In genomic region chr5:55143624-55144023, GRCh38 we compare ENCODE assay signal across 32 cellular contexts. TPM values are rescaled to one million over a fixed set of nuclear protein-coding genes. Genes with fewer than 3 reads are reported as not detected.
"Had no signal": no experiment of that assay in that cellular context is flagged by ENCODE, and none has a peak within 500 bp of the region (broad histone marks: within the 10 kb centered on the region; RNA-seq: fewer than 3 reads in every experiment).

No MANE protein-coding gene starts in this region.

- H3K9me3 ChIP-seq: heart left ventricle, left lung, ovary, prostate gland, sigmoid colon, tibial nerve, uterus had no signal

- H3K27ac ChIP-seq: heart left ventricle, left lung, ovary, prostate gland, sigmoid colon, tibial nerve, uterus had no signal

- H3K4me3 ChIP-seq: heart left ventricle, left lung, lung, ovary, prostate gland, sigmoid colon, smooth muscle cell, tibial nerve, uterus had no signal

- H3K27me3 ChIP-seq: ovary, sigmoid colon, tibial nerve had no signal

- ATAC-seq: left cardiac atrium; left lung; natural killer cell; right cardiac atrium; stimulated activated memory B cell treated with anti-CD40 and anti-IgM and Interleukin-4, amounts not matched to agents 10 μg/mL and 1 μg/mL and 100 μg/mL, for 72 hours; stimulated activated naive CD8-positive, alpha-beta T cell treated with anti-CD3 and anti-CD28 coated beads, Interleukin-15, amount 100 ng/mL, for 72 hours had no signal

- H3K4me2 ChIP-seq: smooth muscle cell had no signal

- DNase-seq: heart left ventricle; hippocampal formation; kidney glomerular epithelial cell; left cardiac atrium; left lung; naive B cell; natural killer cell; nephron progenitor cell; ovary; posterior cingulate gyrus; retina; right cardiac atrium; sigmoid colon; stimulated activated CD4-positive, alpha-beta T cell treated with anti-CD3 and anti-CD28 coated beads, Interleukin-1b, Interleukin-23, amount 100 ng/mL, for 48 hours; stimulated activated CD4-positive, alpha-beta T cell treated with anti-CD3 and anti-CD28 coated beads, Interleukin-2, amount 100 ng/mL, for 48 hours; stimulated activated CD4-positive, alpha-beta T cell treated with anti-CD3 and anti-CD28 coated beads, Interleukin-4, amount 100 ng/mL, for 4 hours; stimulated activated CD8-positive, alpha-beta memory T cell treated with anti-CD3 and anti-CD28 coated beads, Interleukin-4, amount 100 ng/mL, for 48 hours; stimulated activated naive CD4-positive, alpha-beta T cell treated with Interleukin-2 at 50 U/mL for 16 hours; stimulated activated naive CD8-positive, alpha-beta T cell treated with anti-CD3 and anti-CD28 coated beads, Interleukin-15, amount 100 ng/mL, for 72 hours; substantia nigra; uterus had no signal

- H3K4me1 ChIP-seq: prostate gland, sigmoid colon, uterus had no signal

- H3K36me3 ChIP-seq: heart left ventricle, left lung, ovary, prostate gland, sigmoid colon, tibial nerve, uterus had no signal

RNA-seq across cellular contexts. Expression of gene GPX8, which starts 16.3 kb away (rescaled TPM):
- total RNA-seq: natural killer cell had no signal

RNA-seq across cellular contexts. Expression of gene CDC20B, which starts 29.4 kb away (rescaled TPM):
- total RNA-seq: heart left ventricle, left cardiac atrium, left lung, lower leg skin, mesenteric fat pad, natural killer cell, omental fat pad, right cardiac atrium, sigmoid colon, smooth muscle cell, tibial nerve, ureter had no signal
- polyA plus RNA-seq: heart left ventricle, ovary, right cardiac atrium, sigmoid colon, smooth muscle cell had no signal

RNA-seq across cellular contexts. Expression of gene GZMA, which starts 41.2 kb away (rescaled TPM):
- total RNA-seq: smooth muscle cell, temporal lobe had no signal
- polyA plus RNA-seq: keratinocyte had no signal
